Comparison of ENCODE assay signal across 2 cellular contexts in genomic region chr1:42541104-42541503, GRCh38.
TF ChIP-seq lines count a peak whose summit lies in the region.

No MANE protein-coding gene starts in this region.

TF ChIP-seq in HepG2, 621 proteins besides CTCF, POLR2A, EP300 and RAD21:
- TF ChIP-seq ZNF749 (CRISPR knock-in tag; IDR thresholded peaks at IDR 0.05; ENCODE audit: borderline replicate concordance) (no peak), ZNF180 (CRISPR knock-in tag; IDR thresholded peaks at IDR 0.05; ENCODE audit: borderline replicate concordance, low read depth) (no peak), ZNF264 (CRISPR knock-in tag; IDR thresholded peaks at IDR 0.05) (peak; percentile 92)

TF ChIP-seq in GM12878, 131 proteins besides CTCF, POLR2A, EP300 and RAD21:
- TF ChIP-seq NFXL1 (IDR thresholded peaks at IDR 0.05; ENCODE audit: borderline replicate concordance), result no peak
- no peak for TF ChIP-seq ATF3 (IDR thresholded peaks at IDR 0.05; ENCODE audit: borderline replicate concordance, extremely low read depth, low read depth, low read length)
- TF ChIP-seq ZNF274 (IDR thresholded peaks at IDR 0.05; ENCODE audit: insufficient read depth, insufficient read length), result no peak
- TF ChIP-seq TCF3 (IDR thresholded peaks at IDR 0.05; ENCODE audit: borderline replicate concordance, insufficient read depth, low read depth, low read length), result no peak
- no peak for TF ChIP-seq MEF2B (IDR thresholded peaks at IDR 0.05; ENCODE audit: partially characterized antibody, poor library complexity, severe bottlenecking)
TF ChIP-seq in GM12878: peak in this region for 0.
